Comparison of ENCODE assay signal across 1 cellular context in the genomic region with DNA sequence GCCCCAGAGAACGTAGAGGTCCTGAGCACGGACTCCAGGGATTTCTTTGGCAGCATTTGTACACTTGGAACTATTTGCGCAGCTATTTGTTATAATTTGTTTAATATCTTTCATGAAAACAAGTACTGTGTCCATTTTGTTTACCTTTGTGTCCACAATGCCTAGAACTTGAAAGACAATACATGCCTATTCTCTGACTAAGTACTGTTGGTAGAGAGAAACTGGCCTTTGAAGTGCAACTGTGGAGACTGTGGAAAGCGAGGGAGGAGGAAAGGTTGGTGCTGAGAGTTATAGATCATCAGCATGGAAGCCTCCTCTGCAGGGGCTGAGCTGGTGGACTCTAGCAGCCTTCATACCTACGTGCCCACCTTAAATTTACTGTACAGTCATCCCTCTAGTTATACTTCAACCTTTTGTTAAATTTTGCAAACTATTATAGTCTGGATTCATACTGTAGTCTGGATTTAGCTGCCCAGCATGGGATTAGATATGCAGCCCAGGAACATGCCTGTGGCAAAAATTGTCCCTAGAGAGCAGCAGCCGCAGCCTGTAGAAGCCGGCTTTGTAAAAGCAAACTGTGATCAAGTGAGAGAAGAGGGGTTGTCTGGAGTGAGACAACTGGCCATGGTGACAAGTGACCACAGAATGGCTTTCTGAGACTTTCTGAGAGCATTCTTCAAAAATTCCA.
TF ChIP-seq lines count a peak whose summit lies in the region.

No MANE protein-coding gene starts in this region.

TF ChIP-seq in HepG2, 621 proteins besides CTCF, POLR2A, EP300 and RAD21 (continued from another document and continues in another):
- TF ChIP-seq, protein P1, sequence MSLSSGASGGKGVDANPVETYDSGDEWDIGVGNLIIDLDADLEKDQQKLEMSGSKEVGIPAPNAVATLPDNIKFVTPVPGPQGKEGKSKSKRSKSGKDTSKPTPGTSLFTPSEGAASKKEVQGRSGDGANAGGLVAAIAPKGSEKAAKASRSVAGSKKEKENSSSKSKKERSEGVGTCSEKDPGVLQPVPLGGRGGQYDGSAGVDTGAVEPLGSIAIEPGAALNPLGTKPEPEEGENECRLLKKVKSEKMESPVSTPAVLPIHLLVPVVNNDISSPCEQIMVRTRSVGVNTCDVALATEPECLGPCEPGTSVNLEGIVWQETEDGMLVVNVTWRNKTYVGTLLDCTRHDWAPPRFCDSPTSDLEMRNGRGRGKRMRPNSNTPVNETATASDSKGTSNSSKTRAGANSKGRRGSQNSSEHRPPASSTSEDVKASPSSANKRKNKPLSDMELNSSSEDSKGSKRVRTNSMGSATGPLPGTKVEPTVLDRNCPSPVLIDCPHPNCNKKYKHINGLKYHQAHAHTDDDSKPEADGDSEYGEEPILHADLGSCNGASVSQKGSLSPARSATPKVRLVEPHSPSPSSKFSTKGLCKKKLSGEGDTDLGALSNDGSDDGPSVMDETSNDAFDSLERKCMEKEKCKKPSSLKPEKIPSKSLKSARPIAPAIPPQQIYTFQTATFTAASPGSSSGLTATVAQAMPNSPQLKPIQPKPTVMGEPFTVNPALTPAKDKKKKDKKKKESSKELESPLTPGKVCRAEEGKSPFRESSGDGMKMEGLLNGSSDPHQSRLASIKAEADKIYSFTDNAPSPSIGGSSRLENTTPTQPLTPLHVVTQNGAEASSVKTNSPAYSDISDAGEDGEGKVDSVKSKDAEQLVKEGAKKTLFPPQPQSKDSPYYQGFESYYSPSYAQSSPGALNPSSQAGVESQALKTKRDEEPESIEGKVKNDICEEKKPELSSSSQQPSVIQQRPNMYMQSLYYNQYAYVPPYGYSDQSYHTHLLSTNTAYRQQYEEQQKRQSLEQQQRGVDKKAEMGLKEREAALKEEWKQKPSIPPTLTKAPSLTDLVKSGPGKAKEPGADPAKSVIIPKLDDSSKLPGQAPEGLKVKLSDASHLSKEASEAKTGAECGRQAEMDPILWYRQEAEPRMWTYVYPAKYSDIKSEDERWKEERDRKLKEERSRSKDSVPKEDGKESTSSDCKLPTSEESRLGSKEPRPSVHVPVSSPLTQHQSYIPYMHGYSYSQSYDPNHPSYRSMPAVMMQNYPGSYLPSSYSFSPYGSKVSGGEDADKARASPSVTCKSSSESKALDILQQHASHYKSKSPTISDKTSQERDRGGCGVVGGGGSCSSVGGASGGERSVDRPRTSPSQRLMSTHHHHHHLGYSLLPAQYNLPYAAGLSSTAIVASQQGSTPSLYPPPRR (CRISPR knock-in tag; IDR thresholded peaks at IDR 0.05; ENCODE audit: borderline replicate concordance): peak; percentile 42; the same call in 1 of the 2 replicates
- no peak for TF ChIP-seq ZNF563 (CRISPR knock-in tag; IDR thresholded peaks at IDR 0.05)
- TF ChIP-seq SOX13 (IDR thresholded peaks at IDR 0.05): peak; percentile 78
- peak in 1 of 2 experiments; percentile 97; a peak in 2 of 4 replicates for TF ChIP-seq SOX13 (CRISPR knock-in tag; conservative IDR thresholded peaks at IDR 0.05 in 1 of 2, IDR thresholded peaks at IDR 0.05 in 1 of 2)
- peak; percentile 50; the same call in 1 of the 2 replicates for TF ChIP-seq ELF3 (CRISPR knock-in tag; IDR thresholded peaks at IDR 0.05)
- TF ChIP-seq, protein P2, sequence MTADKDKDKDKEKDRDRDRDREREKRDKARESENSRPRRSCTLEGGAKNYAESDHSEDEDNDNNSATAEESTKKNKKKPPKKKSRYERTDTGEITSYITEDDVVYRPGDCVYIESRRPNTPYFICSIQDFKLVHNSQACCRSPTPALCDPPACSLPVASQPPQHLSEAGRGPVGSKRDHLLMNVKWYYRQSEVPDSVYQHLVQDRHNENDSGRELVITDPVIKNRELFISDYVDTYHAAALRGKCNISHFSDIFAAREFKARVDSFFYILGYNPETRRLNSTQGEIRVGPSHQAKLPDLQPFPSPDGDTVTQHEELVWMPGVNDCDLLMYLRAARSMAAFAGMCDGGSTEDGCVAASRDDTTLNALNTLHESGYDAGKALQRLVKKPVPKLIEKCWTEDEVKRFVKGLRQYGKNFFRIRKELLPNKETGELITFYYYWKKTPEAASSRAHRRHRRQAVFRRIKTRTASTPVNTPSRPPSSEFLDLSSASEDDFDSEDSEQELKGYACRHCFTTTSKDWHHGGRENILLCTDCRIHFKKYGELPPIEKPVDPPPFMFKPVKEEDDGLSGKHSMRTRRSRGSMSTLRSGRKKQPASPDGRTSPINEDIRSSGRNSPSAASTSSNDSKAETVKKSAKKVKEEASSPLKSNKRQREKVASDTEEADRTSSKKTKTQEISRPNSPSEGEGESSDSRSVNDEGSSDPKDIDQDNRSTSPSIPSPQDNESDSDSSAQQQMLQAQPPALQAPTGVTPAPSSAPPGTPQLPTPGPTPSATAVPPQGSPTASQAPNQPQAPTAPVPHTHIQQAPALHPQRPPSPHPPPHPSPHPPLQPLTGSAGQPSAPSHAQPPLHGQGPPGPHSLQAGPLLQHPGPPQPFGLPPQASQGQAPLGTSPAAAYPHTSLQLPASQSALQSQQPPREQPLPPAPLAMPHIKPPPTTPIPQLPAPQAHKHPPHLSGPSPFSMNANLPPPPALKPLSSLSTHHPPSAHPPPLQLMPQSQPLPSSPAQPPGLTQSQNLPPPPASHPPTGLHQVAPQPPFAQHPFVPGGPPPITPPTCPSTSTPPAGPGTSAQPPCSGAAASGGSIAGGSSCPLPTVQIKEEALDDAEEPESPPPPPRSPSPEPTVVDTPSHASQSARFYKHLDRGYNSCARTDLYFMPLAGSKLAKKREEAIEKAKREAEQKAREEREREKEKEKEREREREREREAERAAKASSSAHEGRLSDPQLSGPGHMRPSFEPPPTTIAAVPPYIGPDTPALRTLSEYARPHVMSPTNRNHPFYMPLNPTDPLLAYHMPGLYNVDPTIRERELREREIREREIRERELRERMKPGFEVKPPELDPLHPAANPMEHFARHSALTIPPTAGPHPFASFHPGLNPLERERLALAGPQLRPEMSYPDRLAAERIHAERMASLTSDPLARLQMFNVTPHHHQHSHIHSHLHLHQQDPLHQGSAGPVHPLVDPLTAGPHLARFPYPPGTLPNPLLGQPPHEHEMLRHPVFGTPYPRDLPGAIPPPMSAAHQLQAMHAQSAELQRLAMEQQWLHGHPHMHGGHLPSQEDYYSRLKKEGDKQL (CRISPR knock-in tag; IDR thresholded peaks at IDR 0.05; ENCODE audit: low read depth): peak; percentile 71; the same call in 1 of the 2 replicates
- no peak for TF ChIP-seq SALL2 (CRISPR knock-in tag; IDR thresholded peaks at IDR 0.05)
- TF ChIP-seq, protein P3, sequence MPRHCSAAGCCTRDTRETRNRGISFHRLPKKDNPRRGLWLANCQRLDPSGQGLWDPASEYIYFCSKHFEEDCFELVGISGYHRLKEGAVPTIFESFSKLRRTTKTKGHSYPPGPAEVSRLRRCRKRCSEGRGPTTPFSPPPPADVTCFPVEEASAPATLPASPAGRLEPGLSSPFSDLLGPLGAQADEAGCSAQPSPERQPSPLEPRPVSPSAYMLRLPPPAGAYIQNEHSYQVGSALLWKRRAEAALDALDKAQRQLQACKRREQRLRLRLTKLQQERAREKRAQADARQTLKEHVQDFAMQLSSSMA (CRISPR knock-in tag; IDR thresholded peaks at IDR 0.05): no peak
- TF ChIP-seq HHEX (CRISPR knock-in tag; IDR thresholded peaks at IDR 0.05): peak; percentile 58; the same call in 1 of the 2 replicates
- peak; percentile 72 for TF ChIP-seq SAP130 (CRISPR knock-in tag; IDR thresholded peaks at IDR 0.05; ENCODE audit: low read depth)
- TF ChIP-seq, protein P4, sequence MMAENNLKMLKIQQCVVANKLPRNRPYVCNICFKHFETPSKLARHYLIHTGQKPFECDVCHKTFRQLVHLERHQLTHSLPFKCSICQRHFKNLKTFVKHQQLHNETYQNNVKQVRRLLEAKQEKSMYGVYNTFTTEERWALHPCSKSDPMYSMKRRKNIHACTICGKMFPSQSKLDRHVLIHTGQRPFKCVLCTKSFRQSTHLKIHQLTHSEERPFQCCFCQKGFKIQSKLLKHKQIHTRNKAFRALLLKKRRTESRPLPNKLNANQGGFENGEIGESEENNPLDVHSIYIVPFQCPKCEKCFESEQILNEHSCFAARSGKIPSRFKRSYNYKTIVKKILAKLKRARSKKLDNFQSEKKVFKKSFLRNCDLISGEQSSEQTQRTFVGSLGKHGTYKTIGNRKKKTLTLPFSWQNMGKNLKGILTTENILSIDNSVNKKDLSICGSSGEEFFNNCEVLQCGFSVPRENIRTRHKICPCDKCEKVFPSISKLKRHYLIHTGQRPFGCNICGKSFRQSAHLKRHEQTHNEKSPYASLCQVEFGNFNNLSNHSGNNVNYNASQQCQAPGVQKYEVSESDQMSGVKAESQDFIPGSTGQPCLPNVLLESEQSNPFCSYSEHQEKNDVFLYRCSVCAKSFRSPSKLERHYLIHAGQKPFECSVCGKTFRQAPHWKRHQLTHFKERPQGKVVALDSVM (CRISPR knock-in tag; IDR thresholded peaks at IDR 0.05): peak; percentile 45; the same call in 1 of the 2 replicates
- TF ChIP-seq, protein P5, sequence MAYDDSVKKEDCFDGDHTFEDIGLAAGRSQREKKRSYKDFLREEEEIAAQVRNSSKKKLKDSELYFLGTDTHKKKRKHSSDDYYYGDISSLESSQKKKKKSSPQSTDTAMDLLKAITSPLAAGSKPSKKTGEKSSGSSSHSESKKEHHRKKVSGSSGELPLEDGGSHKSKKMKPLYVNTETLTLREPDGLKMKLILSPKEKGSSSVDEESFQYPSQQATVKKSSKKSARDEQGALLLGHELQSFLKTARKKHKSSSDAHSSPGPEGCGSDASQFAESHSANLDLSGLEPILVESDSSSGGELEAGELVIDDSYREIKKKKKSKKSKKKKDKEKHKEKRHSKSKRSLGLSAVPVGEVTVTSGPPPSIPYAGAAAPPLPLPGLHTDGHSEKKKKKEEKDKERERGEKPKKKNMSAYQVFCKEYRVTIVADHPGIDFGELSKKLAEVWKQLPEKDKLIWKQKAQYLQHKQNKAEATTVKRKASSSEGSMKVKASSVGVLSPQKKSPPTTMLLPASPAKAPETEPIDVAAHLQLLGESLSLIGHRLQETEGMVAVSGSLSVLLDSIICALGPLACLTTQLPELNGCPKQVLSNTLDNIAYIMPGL (CRISPR knock-in tag; IDR thresholded peaks at IDR 0.05; ENCODE audit: borderline replicate concordance in 1 of 2, low read depth in 1 of 2): 0 out of 4 replicates have a peak, but pooled peaks of 1 of the 2 experiments have one; percentile 18
- TF ChIP-seq, protein P6, sequence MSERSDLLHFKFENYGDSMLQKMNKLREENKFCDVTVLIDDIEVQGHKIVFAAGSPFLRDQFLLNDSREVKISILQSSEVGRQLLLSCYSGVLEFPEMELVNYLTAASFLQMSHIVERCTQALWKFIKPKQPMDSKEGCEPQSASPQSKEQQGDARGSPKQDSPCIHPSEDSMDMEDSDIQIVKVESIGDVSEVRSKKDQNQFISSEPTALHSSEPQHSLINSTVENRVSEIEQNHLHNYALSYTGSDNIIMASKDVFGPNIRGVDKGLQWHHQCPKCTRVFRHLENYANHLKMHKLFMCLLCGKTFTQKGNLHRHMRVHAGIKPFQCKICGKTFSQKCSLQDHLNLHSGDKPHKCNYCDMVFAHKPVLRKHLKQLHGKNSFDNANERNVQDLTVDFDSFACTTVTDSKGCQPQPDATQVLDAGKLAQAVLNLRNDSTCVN (CRISPR knock-in tag; IDR thresholded peaks at IDR 0.05; ENCODE audit: borderline replicate concordance): no peak
- no peak for TF ChIP-seq ZNF432 (CRISPR knock-in tag; IDR thresholded peaks at IDR 0.05; ENCODE audit: borderline replicate concordance)
- TF ChIP-seq, protein P7, sequence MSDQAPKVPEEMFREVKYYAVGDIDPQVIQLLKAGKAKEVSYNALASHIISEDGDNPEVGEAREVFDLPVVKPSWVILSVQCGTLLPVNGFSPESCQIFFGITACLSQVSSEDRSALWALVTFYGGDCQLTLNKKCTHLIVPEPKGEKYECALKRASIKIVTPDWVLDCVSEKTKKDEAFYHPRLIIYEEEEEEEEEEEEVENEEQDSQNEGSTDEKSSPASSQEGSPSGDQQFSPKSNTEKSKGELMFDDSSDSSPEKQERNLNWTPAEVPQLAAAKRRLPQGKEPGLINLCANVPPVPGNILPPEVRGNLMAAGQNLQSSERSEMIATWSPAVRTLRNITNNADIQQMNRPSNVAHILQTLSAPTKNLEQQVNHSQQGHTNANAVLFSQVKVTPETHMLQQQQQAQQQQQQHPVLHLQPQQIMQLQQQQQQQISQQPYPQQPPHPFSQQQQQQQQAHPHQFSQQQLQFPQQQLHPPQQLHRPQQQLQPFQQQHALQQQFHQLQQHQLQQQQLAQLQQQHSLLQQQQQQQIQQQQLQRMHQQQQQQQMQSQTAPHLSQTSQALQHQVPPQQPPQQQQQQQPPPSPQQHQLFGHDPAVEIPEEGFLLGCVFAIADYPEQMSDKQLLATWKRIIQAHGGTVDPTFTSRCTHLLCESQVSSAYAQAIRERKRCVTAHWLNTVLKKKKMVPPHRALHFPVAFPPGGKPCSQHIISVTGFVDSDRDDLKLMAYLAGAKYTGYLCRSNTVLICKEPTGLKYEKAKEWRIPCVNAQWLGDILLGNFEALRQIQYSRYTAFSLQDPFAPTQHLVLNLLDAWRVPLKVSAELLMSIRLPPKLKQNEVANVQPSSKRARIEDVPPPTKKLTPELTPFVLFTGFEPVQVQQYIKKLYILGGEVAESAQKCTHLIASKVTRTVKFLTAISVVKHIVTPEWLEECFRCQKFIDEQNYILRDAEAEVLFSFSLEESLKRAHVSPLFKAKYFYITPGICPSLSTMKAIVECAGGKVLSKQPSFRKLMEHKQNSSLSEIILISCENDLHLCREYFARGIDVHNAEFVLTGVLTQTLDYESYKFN (CRISPR knock-in tag; conservative IDR thresholded peaks at IDR 0.05): peak; percentile 69
- no peak for TF ChIP-seq ZNF17 (CRISPR knock-in tag; IDR thresholded peaks at IDR 0.05)
- TF ChIP-seq IRF2 (CRISPR knock-in tag; IDR thresholded peaks at IDR 0.05): 0 out of 2 replicates have a peak, but pooled peaks have one; percentile 31
- peak; percentile 46; the same call in 1 of the 2 replicates for TF ChIP-seq SP5 (CRISPR knock-in tag; IDR thresholded peaks at IDR 0.05; ENCODE audit: borderline replicate concordance, low read depth)
- TF ChIP-seq NR2F6 (IDR thresholded peaks at IDR 0.05): 0 out of 2 replicates have a peak, but pooled peaks have one; percentile 13
- peak; percentile 25; the same call in 1 of the 2 replicates for TF ChIP-seq NR2F6 (CRISPR knock-in tag; IDR thresholded peaks at IDR 0.05)
- no peak for TF ChIP-seq ZNF30 (CRISPR knock-in tag; IDR thresholded peaks at IDR 0.05)
- peak; percentile 85; the same call in 1 of the 2 replicates for TF ChIP-seq HMG20A (CRISPR knock-in tag; IDR thresholded peaks at IDR 0.05; ENCODE audit: borderline replicate concordance)
- TF ChIP-seq, protein P8, sequence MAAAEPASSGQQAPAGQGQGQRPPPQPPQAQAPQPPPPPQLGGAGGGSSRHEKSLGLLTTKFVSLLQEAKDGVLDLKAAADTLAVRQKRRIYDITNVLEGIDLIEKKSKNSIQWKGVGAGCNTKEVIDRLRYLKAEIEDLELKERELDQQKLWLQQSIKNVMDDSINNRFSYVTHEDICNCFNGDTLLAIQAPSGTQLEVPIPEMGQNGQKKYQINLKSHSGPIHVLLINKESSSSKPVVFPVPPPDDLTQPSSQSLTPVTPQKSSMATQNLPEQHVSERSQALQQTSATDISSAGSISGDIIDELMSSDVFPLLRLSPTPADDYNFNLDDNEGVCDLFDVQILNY (CRISPR knock-in tag; conservative IDR thresholded peaks at IDR 0.05): no peak
- TF ChIP-seq CREB1 (IDR thresholded peaks at IDR 0.05): no peak
- TF ChIP-seq CREB1 (CRISPR knock-in tag; IDR thresholded peaks at IDR 0.05): peak; percentile 39; the same call in 1 of the 2 replicates
- TF ChIP-seq NONO (IDR thresholded peaks at IDR 0.05): no peak
- TF ChIP-seq NONO (CRISPR knock-in tag; conservative IDR thresholded peaks at IDR 0.05): no peak
- TF ChIP-seq BCL6 (CRISPR knock-in tag; IDR thresholded peaks at IDR 0.05): peak; percentile 92
- TF ChIP-seq RCOR2 (CRISPR knock-in tag; IDR thresholded peaks at IDR 0.05): peak; percentile 50; the same call in 1 of the 2 replicates
- TF ChIP-seq ZFYVE20 (CRISPR knock-in tag; IDR thresholded peaks at IDR 0.05; ENCODE audit: borderline replicate concordance, low read depth): no peak
- no peak for TF ChIP-seq ZNF773 (CRISPR knock-in tag; IDR thresholded peaks at IDR 0.05; ENCODE audit: borderline replicate concordance)
- TF ChIP-seq KDM5A (IDR thresholded peaks at IDR 0.05; ENCODE audit: borderline replicate concordance, low read length): no peak
- peak; percentile 95 for TF ChIP-seq TCF7 (IDR thresholded peaks at IDR 0.05; ENCODE audit: low read depth)
- no peak for TF ChIP-seq SRSF4 (IDR thresholded peaks at IDR 0.05; ENCODE audit: low read depth, low read length, poor library complexity, severe bottlenecking)
